Comparison of ENCODE assay signal across 7 cellular contexts in the genomic region with DNA sequence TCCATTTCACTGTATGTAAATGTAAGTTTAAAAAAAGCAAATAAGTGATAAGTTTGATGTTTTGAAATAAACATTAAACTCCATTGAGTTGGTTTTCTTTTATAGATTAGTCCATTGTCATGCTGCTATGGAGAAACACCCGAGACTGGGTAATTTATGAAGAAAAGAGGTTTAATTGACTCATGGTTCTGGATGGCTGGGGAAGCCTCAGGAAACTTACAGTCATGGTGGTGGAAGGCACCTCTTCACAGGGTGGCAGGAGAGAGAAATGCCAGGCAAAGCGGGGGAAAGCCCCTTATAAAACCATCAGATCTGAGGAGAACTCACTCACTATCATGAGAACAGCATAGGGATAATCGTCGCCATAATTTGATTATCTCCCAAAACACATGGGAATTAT.
"Had no signal": no experiment of that assay in that cellular context is flagged by ENCODE, and none has a peak within 500 bp of the region (broad histone marks: within the 10 kb centered on the region; RNA-seq: fewer than 3 reads in every experiment).

No MANE protein-coding gene starts in this region.

- H3K4me2 ChIP-seq: GM23338 had no signal

- ATAC-seq: GM23338 had no signal

- FAIRE-seq: H1, H54, HTR-8/SVneo had no signal

- DNase-seq: H9, HCEC 1CT, IMR-90 had no signal

- H3K4me3 Mint-ChIP-seq: GM23338, H9 had no signal

- H3K27ac Mint-ChIP-seq: GM23338, H9 had no signal

- H3K4me3 ChIP-seq: GM23338 had no signal

- H2AFZ ChIP-seq: GM23338 had no signal
